ENCODE assay signal across 8 cellular contexts in genomic region chr3:195259146-195259563, GRCh38. TPM values are rescaled to one million over a fixed set of nuclear protein-coding genes. Genes with fewer than 3 reads are reported as not detected.
A peak's percentile ranks its signal among the peaks of the same experiment; 100 is the strongest.
DNase-seq lines count a peak whose midpoint lies in the region; ATAC-seq and TF ChIP-seq lines count a peak whose summit lies in the region.

No MANE protein-coding gene starts in this region.

- H3K9me3 ChIP-seq in OCI-LY3 (ENCODE audit: insufficient read depth, low read length) (no peaks in the 10 kb centered on the region), ectodermal cell (ENCODE audit: control insufficient read depth, low read length) (no peaks in the 10 kb centered on the region)

- H3K4me1 Mint-ChIP-seq in activated naive CD4-positive, alpha-beta T cell treated with anti-CD3 and anti-CD28 coated beads, Interleukin-2, amount 50 U/mL, for 24 hours, result peaks cover 9% of the 10 kb centered on the region
- H3K4me1 Mint-ChIP-seq in activated naive CD4-positive, alpha-beta T cell treated with anti-CD3 and anti-CD28 coated beads for 36 hours (ENCODE audit: low read depth), result peaks cover 13% of the 10 kb centered on the region
- peaks cover 7 to 16% of the 10 kb centered on the region in 2 donors for H3K4me1 Mint-ChIP-seq in natural killer cell treated with Interleukin-12 subunit alpha and Interleukin-12 subunit beta and Interleukin-15 and Interleukin-18, amount 100 ng/mL, for 72 hours (ENCODE audit: low read depth in 2 of 2)

- no peaks in the 10 kb centered on the region for H3K27me3 ChIP-seq in OCI-LY3 (ENCODE audit: low read depth, low read length)
- no peaks in the 10 kb centered on the region for H3K27me3 ChIP-seq in ectodermal cell (ENCODE audit: control insufficient read depth, insufficient read depth, low read length, poor library complexity, severe bottlenecking)

- no peaks in the 10 kb centered on the region for H3K36me3 Mint-ChIP-seq in activated naive CD4-positive, alpha-beta T cell treated with anti-CD3 and anti-CD28 coated beads, Interleukin-2, amount 50 U/mL, for 24 hours
- H3K36me3 Mint-ChIP-seq in activated naive CD4-positive, alpha-beta T cell treated with anti-CD3 and anti-CD28 coated beads for 36 hours (ENCODE audit: low read depth), result no peaks in the 10 kb centered on the region
- H3K36me3 Mint-ChIP-seq in natural killer cell treated with Interleukin-12 subunit alpha and Interleukin-12 subunit beta and Interleukin-15 and Interleukin-18, amount 100 ng/mL, for 72 hours, result no peaks in the 10 kb centered on the region

- no peaks in the 10 kb centered on the region for H3K27me3 Mint-ChIP-seq in activated naive CD4-positive, alpha-beta T cell treated with anti-CD3 and anti-CD28 coated beads, Interleukin-2, amount 50 U/mL, for 24 hours
- no peaks in the 10 kb centered on the region for H3K27me3 Mint-ChIP-seq in activated naive CD4-positive, alpha-beta T cell treated with anti-CD3 and anti-CD28 coated beads for 36 hours (ENCODE audit: low read depth)
- no peaks in the 10 kb centered on the region for H3K27me3 Mint-ChIP-seq in natural killer cell treated with Interleukin-12 subunit alpha and Interleukin-12 subunit beta and Interleukin-15 and Interleukin-18, amount 100 ng/mL, for 72 hours

- no peak for TF ChIP-seq CTCF in OCI-LY3 (IDR thresholded peaks at IDR 0.05; ENCODE audit: low read depth, low read length)

- peak overlapping the region; percentile 92 for H3K4me2 ChIP-seq in OCI-LY3 (ENCODE audit: low read length)

- H2AFZ ChIP-seq in OCI-LY3 (ENCODE audit: low read depth, low read length), result peak overlapping the region; percentile 2; the same call in 1 of the 2 replicates

- no peak for DNase-seq in activated naive CD4-positive, alpha-beta T cell treated with anti-CD3 and anti-CD28 coated beads for 36 hours
- DNase-seq in natural killer cell treated with Interleukin-12 subunit alpha and Interleukin-12 subunit beta and Interleukin-15 and Interleukin-18, amount 100 ng/mL, for 72 hours (ENCODE audit: low spot score), result no peak
- no peak for DNase-seq in kidney glomerular epithelial cell (lab: John Stamatoyannopoulos, UW)
- DNase-seq in NCI-H345 treated with DMSO at 0.1 percent for 48 hours (lab: John Stamatoyannopoulos, UW; ENCODE audit: unreplicated experiment), result no peak
- no peak for DNase-seq in SW480 (ENCODE audit: low spot score)

- WGBS in ectodermal cell, 2 experiments, result 44 to 46% methylated on average over 12 of the region's 12 CpGs

- no peaks in the 10 kb centered on the region for H3K9me3 Mint-ChIP-seq in activated naive CD4-positive, alpha-beta T cell treated with anti-CD3 and anti-CD28 coated beads, Interleukin-2, amount 50 U/mL, for 24 hours
- H3K9me3 Mint-ChIP-seq in activated naive CD4-positive, alpha-beta T cell treated with anti-CD3 and anti-CD28 coated beads for 36 hours, result no peaks in the 10 kb centered on the region
- no peaks in the 10 kb centered on the region for H3K9me3 Mint-ChIP-seq in natural killer cell treated with Interleukin-12 subunit alpha and Interleukin-12 subunit beta and Interleukin-15 and Interleukin-18, amount 100 ng/mL, for 72 hours

- H3K4me1 ChIP-seq in OCI-LY3 (ENCODE audit: low read length) (peaks cover 17% of the 10 kb centered on the region), ectodermal cell (ENCODE audit: control insufficient read depth, insufficient read depth, low read length) (peaks cover 26% of the 10 kb centered on the region)

- H3K27ac ChIP-seq in OCI-LY3 (ENCODE audit: low read length) (peak overlapping the region; percentile 49), ectodermal cell (ENCODE audit: insufficient read depth, low read depth, low read length, poor library complexity, severe bottlenecking) (no peak overlapping the region)

- H3K4me3 Mint-ChIP-seq in activated naive CD4-positive, alpha-beta T cell treated with anti-CD3 and anti-CD28 coated beads, Interleukin-2, amount 50 U/mL, for 24 hours, result peak overlapping the region; percentile 26
- H3K4me3 Mint-ChIP-seq in activated naive CD4-positive, alpha-beta T cell treated with anti-CD3 and anti-CD28 coated beads for 36 hours, result no peak overlapping the region
- H3K4me3 Mint-ChIP-seq in natural killer cell treated with Interleukin-12 subunit alpha and Interleukin-12 subunit beta and Interleukin-15 and Interleukin-18, amount 100 ng/mL, for 72 hours, result peak overlapping the region; percentile 47

- no peaks in the 10 kb centered on the region for H4K20me1 ChIP-seq in OCI-LY3 (ENCODE audit: insufficient read depth, low read length)

- H3K27ac Mint-ChIP-seq in activated naive CD4-positive, alpha-beta T cell treated with anti-CD3 and anti-CD28 coated beads, Interleukin-2, amount 50 U/mL, for 24 hours, result no peak overlapping the region
- no peak overlapping the region for H3K27ac Mint-ChIP-seq in activated naive CD4-positive, alpha-beta T cell treated with anti-CD3 and anti-CD28 coated beads for 36 hours
- H3K27ac Mint-ChIP-seq in natural killer cell treated with Interleukin-12 subunit alpha and Interleukin-12 subunit beta and Interleukin-15 and Interleukin-18, amount 100 ng/mL, for 72 hours, result peak overlapping the region in 1 of 2 donors; percentile 46

- ATAC-seq in natural killer cell treated with Interleukin-12 subunit alpha and Interleukin-12 subunit beta and Interleukin-15 and Interleukin-18, amount 100 ng/mL, for 72 hours, result peak in 1 of 2 donors; percentile 2

- peak overlapping the region; percentile 74 for H3K9ac ChIP-seq in OCI-LY3 (ENCODE audit: low read length)

- no peaks in the 10 kb centered on the region for H3K36me3 ChIP-seq in OCI-LY3 (replicated peaks; ENCODE audit: low read depth, low read length)
- no peaks in the 10 kb centered on the region for H3K36me3 ChIP-seq in ectodermal cell (ENCODE audit: control insufficient read depth, insufficient read depth, low read length)

- CTCF ChIA-PET in activated naive CD4-positive, alpha-beta T cell treated with anti-CD3 and anti-CD28 coated beads for 36 hours (lab: Charles Lee), result interaction anchor here (0.8 to 1.9 kb wide), 4 partner anchors 12 to 573 kb away, joined by 3 to 7 read pairs (median 4); partner anchors contain the start of genes FAM43A and XXYLT1

- intact Hi-C loops in activated naive CD4-positive, alpha-beta T cell treated with anti-CD3 and anti-CD28 coated beads for 36 hours (cut with micrococcal nuclease), result loop anchor here (5.0 to 10.0 kb wide), 2 partner anchors 132 to 254 kb away; no protein-coding TSS in a partner anchor

- H3K4me3 ChIP-seq in OCI-LY3 (ENCODE audit: low read length), result peak overlapping the region; percentile 73
- H3K4me3 ChIP-seq in ectodermal cell (ENCODE audit: insufficient read depth, low read depth, low read length), result peak overlapping the region; percentile 59

- H3K79me2 ChIP-seq in OCI-LY3 (ENCODE audit: low read length), result peaks cover 29% of the 10 kb centered on the region

RNA-seq across cellular contexts. Expression of gene XXYLT1, which starts 11.8 kb away (rescaled TPM):
- 1 to 10 TPM; 1.8 to 2.5 TPM for total RNA-seq in activated naive CD4-positive, alpha-beta T cell treated with anti-CD3 and anti-CD28 coated beads for 36 hours
- polyA plus RNA-seq in ectodermal cell (2013, experiment 1 of 4), result 37.5 TPM
- 34.2 TPM for polyA plus RNA-seq in ectodermal cell (2013, experiment 2 of 4)
- 30.1 TPM for polyA plus RNA-seq in ectodermal cell (2013, experiment 3 of 4)
- 30.6 TPM for polyA plus RNA-seq in ectodermal cell (2013, experiment 4 of 4)
- total RNA-seq in natural killer cell treated with Interleukin-12 subunit alpha and Interleukin-12 subunit beta and Interleukin-15 and Interleukin-18, amount 100 ng/mL, for 72 hours, result 10 to 100 TPM; 10.5 to 16.2 TPM
